In genomic region chr7:40474790-40475680, GRCh38 we compare ENCODE assay signal across 11 cellular contexts.
DNase-seq lines count a peak whose midpoint lies in the region; ATAC-seq lines count a peak whose summit lies in the region.
"Had no signal": no experiment of that assay in that cellular context is flagged by ENCODE, and none has a peak within 500 bp of the region (broad histone marks: within the 10 kb centered on the region; RNA-seq: fewer than 3 reads in every experiment).

No MANE protein-coding gene starts in this region.

- H3K36me3 Mint-ChIP-seq in activated T-helper 17 cell treated with anti-CD3 and anti-CD28 coated beads, Interleukin-2, amount 50 U/mL, for 72 hours (ENCODE audit: low read depth), result no peaks in the 10 kb centered on the region
- H3K36me3 Mint-ChIP-seq: activated naive CD4-positive, alpha-beta T cell treated with anti-CD3 and anti-CD28 coated beads, Interleukin-2, amount 50 U/mL, for 24 hours had no signal

- no peak for DNase-seq in NCI-H1417 (lab: John Stamatoyannopoulos, UW)
- no peak for DNase-seq in cerebellar cortex (ENCODE audit: low spot score)
- DNase-seq in stimulated activated CD4-positive, alpha-beta T cell treated with anti-CD3 and anti-CD28 coated beads, Interleukin-4, amount 100 ng/mL, for 24 hours, result no peak
- DNase-seq: Calu3, MV-4-11, substantia nigra had no signal

- H3K27ac Mint-ChIP-seq in activated T-helper 17 cell treated with anti-CD3 and anti-CD28 coated beads, Interleukin-2, amount 50 U/mL, for 72 hours, result no peak overlapping the region
- H3K27ac Mint-ChIP-seq: activated naive CD4-positive, alpha-beta T cell treated with anti-CD3 and anti-CD28 coated beads, Interleukin-2, amount 50 U/mL, for 24 hours had no signal

- H3K27me3 Mint-ChIP-seq in activated T-helper 17 cell treated with anti-CD3 and anti-CD28 coated beads, Interleukin-2, amount 50 U/mL, for 72 hours, result no peaks in the 10 kb centered on the region
- H3K27me3 Mint-ChIP-seq: activated naive CD4-positive, alpha-beta T cell treated with anti-CD3 and anti-CD28 coated beads, Interleukin-2, amount 50 U/mL, for 24 hours had no signal

- ATAC-seq in GM18873 (IDR thresholded peaks at IDR 0.05; ENCODE audit: low FRiP score, unreplicated experiment) (peak; percentile 100), GM21515 (IDR thresholded peaks at IDR 0.05; ENCODE audit: unreplicated experiment) (peak; percentile 100), HG03095 (IDR thresholded peaks at IDR 0.05; ENCODE audit: unreplicated experiment) (peak; percentile 100)
- ATAC-seq in activated T-helper 17 cell treated with anti-CD3 and anti-CD28 coated beads, Interleukin-2, amount 50 U/mL, for 72 hours (replicated peaks), result peak; percentile 89

- no peak overlapping the region for H3K4me3 Mint-ChIP-seq in activated T-helper 17 cell treated with anti-CD3 and anti-CD28 coated beads, Interleukin-2, amount 50 U/mL, for 72 hours
- H3K4me3 Mint-ChIP-seq: activated naive CD4-positive, alpha-beta T cell treated with anti-CD3 and anti-CD28 coated beads, Interleukin-2, amount 50 U/mL, for 24 hours had no signal

- H3K9me3 Mint-ChIP-seq in activated T-helper 17 cell treated with anti-CD3 and anti-CD28 coated beads, Interleukin-2, amount 50 U/mL, for 72 hours, result no peaks in the 10 kb centered on the region
- H3K9me3 Mint-ChIP-seq: activated naive CD4-positive, alpha-beta T cell treated with anti-CD3 and anti-CD28 coated beads, Interleukin-2, amount 50 U/mL, for 24 hours had no signal

- no peaks in the 10 kb centered on the region for H3K4me1 Mint-ChIP-seq in activated T-helper 17 cell treated with anti-CD3 and anti-CD28 coated beads, Interleukin-2, amount 50 U/mL, for 72 hours
- H3K4me1 Mint-ChIP-seq: activated naive CD4-positive, alpha-beta T cell treated with anti-CD3 and anti-CD28 coated beads, Interleukin-2, amount 50 U/mL, for 24 hours had no signal
